In genomic region chr19:38527466-38528136, GRCh38 we compare ENCODE assay signal across 16 cellular contexts.
DNase-seq lines count a peak whose midpoint lies in the region; ATAC-seq and TF ChIP-seq lines count a peak whose summit lies in the region.
"Had no signal": no experiment of that assay in that cellular context is flagged by ENCODE, and none has a peak within 500 bp of the region (broad histone marks: within the 10 kb centered on the region; RNA-seq: fewer than 3 reads in every experiment).

No MANE protein-coding gene starts in this region.

- H3K4me2 ChIP-seq in OCI-LY7 (ENCODE audit: low read length) = peak overlapping the region; percentile 45; the same call in 1 of the 2 replicates

- no peak for ATAC-seq in GM21723 (IDR thresholded peaks at IDR 0.05; ENCODE audit: unreplicated experiment)
- ATAC-seq: activated naive CD8-positive, alpha-beta T cell treated with anti-CD3 and anti-CD28 coated beads, Interleukin-2, amount 50 U/mL, for 24 hours; gastrocnemius medialis had no signal

- no peaks in the 10 kb centered on the region for H4K20me1 ChIP-seq in OCI-LY7 (ENCODE audit: insufficient read depth, low read length)

- H3K27ac ChIP-seq in OCI-LY7 (ENCODE audit: low read depth, low read length, poor library complexity, severe bottlenecking) = no peak overlapping the region

- H3K79me2 ChIP-seq in OCI-LY7 (ENCODE audit: insufficient read depth, low read depth, low read length) = no peaks in the 10 kb centered on the region

- peaks cover 4% of the 10 kb centered on the region for H3K36me3 Mint-ChIP-seq in brain
- H3K36me3 Mint-ChIP-seq in type B pancreatic cell = no peaks in the 10 kb centered on the region

- H3K9me2 ChIP-seq in OCI-LY7 (ENCODE audit: insufficient read depth, low read length) = no peaks in the 10 kb centered on the region

- H3K9me3 Mint-ChIP-seq in brain = peaks cover 0 to 4% (median 0%) of the 10 kb centered on the region in 5 experiments
- H3K9me3 Mint-ChIP-seq in type B pancreatic cell = no peaks in the 10 kb centered on the region
- H3K9me3 Mint-ChIP-seq: activated naive CD8-positive, alpha-beta T cell treated with anti-CD3 and anti-CD28 coated beads, Interleukin-2, amount 50 U/mL, for 24 hours; central memory CD8-positive, alpha-beta T cell had no signal

- peak overlapping the region; percentile 21; the same call in 1 of the 2 replicates for H2AFZ ChIP-seq in OCI-LY7 (ENCODE audit: low read length)

- POLR2A ChIA-PET in OCI-LY7 (lab: Charles Lee) = no interaction called here

- peaks cover 35% of the 10 kb centered on the region for H3K4me1 Mint-ChIP-seq in brain
- H3K4me1 Mint-ChIP-seq in type B pancreatic cell (ENCODE audit: unreplicated experiment) = peaks cover 3% of the 10 kb centered on the region
- H3K4me1 Mint-ChIP-seq: activated naive CD8-positive, alpha-beta T cell treated with anti-CD3 and anti-CD28 coated beads, Interleukin-2, amount 50 U/mL, for 24 hours; central memory CD8-positive, alpha-beta T cell had no signal

- CTCF ChIA-PET in OCI-LY7 (lab: Charles Lee; ENCODE audit: unreplicated experiment) = no interaction called here

- peak overlapping the region in 3 of 5 experiments; percentile 79 to 98 (median 93) for H3K27ac Mint-ChIP-seq in brain
- H3K27ac Mint-ChIP-seq in type B pancreatic cell = no peak overlapping the region
- H3K27ac Mint-ChIP-seq: activated naive CD8-positive, alpha-beta T cell treated with anti-CD3 and anti-CD28 coated beads, Interleukin-2, amount 50 U/mL, for 24 hours had no signal

- H3K9me3 ChIP-seq in OCI-LY7 (ENCODE audit: low read length) = no peaks in the 10 kb centered on the region
- H3K9me3 ChIP-seq: BE2C, gastrocnemius medialis had no signal

- no peaks in the 10 kb centered on the region for H3K36me3 ChIP-seq in OCI-LY7 (ENCODE audit: insufficient read depth, low read length)
- H3K36me3 ChIP-seq: BE2C had no signal

- no TSS peak for BruUV-seq in OCI-LY7 (replicated peaks; lab: Mats Ljungman, UMichigan)

- no peaks in the 10 kb centered on the region for H3K27me3 Mint-ChIP-seq in brain
- H3K27me3 Mint-ChIP-seq in type B pancreatic cell = peaks cover 3% of the 10 kb centered on the region

- DNase-seq in stimulated activated CD4-positive, alpha-beta T cell treated with anti-CD3 and anti-CD28 coated beads, Interleukin-4, amount 100 ng/mL, for 1 hour = peak; percentile 36
- no peak for DNase-seq in stimulated activated CD4-positive, alpha-beta T cell treated with anti-CD3 and anti-CD28 coated beads, Interleukin-4, amount 100 ng/mL, for 4 hours
- DNase-seq in OCI-LY7 (ENCODE audit: low spot score) = peak; percentile 41
- DNase-seq in DMS 273 (lab: John Stamatoyannopoulos, UW; ENCODE audit: unreplicated experiment) = no peak
- DNase-seq in type B pancreatic cell (ENCODE audit: extremely low spot score, unreplicated experiment) = no peak
- DNase-seq in pons (ENCODE audit: low spot score) = no peak
- DNase-seq: activated naive CD8-positive, alpha-beta T cell treated with anti-CD3 and anti-CD28 coated beads, Interleukin-2, amount 50 U/mL, for 24 hours; BE2C; gastrocnemius medialis; islet precursor cell; NCI-H2029 treated with DMSO at 0.1 percent for 48 hours; NCI-H748 treated with DMSO at 0.1 percent for 48 hours; T-helper 9 cell had no signal

- no peak overlapping the region for H3K4me3 Mint-ChIP-seq in brain
- H3K4me3 Mint-ChIP-seq in type B pancreatic cell = no peak overlapping the region
- H3K4me3 Mint-ChIP-seq: activated naive CD8-positive, alpha-beta T cell treated with anti-CD3 and anti-CD28 coated beads, Interleukin-2, amount 50 U/mL, for 24 hours; central memory CD8-positive, alpha-beta T cell had no signal

- intact Hi-C loops in OCI-LY7 (cut with micrococcal nuclease; ENCODE audit: unreplicated experiment) = no loop called here

- no peak overlapping the region for H3K4me3 ChIP-seq in OCI-LY7 (ENCODE audit: low read depth, low read length, poor library complexity, severe bottlenecking)
- H3K4me3 ChIP-seq: gastrocnemius medialis had no signal

- TF ChIP-seq CTCF in OCI-LY7 (conservative IDR thresholded peaks at IDR 0.05; ENCODE audit: low read length) (no peak), brain (conservative IDR thresholded peaks at IDR 0.05) (no peak), type B pancreatic cell (conservative IDR thresholded peaks at IDR 0.05) (no peak)

- H3K4me1 ChIP-seq in OCI-LY7 (ENCODE audit: insufficient read depth, low read length, poor library complexity, severe bottlenecking) = no peaks in the 10 kb centered on the region
- H3K4me1 ChIP-seq: BE2C, gastrocnemius medialis had no signal

Comparison
In these comparisons a context has a peak if more than half of its experiments do, and no peak if none do; other contexts are left out.
1. DNase-seq: peak in stimulated activated CD4-positive, alpha-beta T cell treated with anti-CD3 and anti-CD28 coated beads, Interleukin-4, amount 100 ng/mL, for 1 hour (single experiment) and OCI-LY7 (single experiment); none in stimulated activated CD4-positive, alpha-beta T cell treated with anti-CD3 and anti-CD28 coated beads, Interleukin-4, amount 100 ng/mL, for 4 hours (0 of 2), DMS 273 (single experiment), type B pancreatic cell (single experiment) and pons (single experiment).